Comparison of ENCODE assay signal across 6 cellular contexts in genomic region chr19:1468274-1469199, GRCh38. TPM values are rescaled to one million over a fixed set of nuclear protein-coding genes. Genes with fewer than 3 reads are reported as not detected.
A peak's percentile ranks its signal among the peaks of the same experiment; 100 is the strongest.
DNase-seq lines count a peak whose midpoint lies in the region; ATAC-seq and TF ChIP-seq lines count a peak whose summit lies in the region.

No MANE protein-coding gene starts in this region.

- no peak overlapping the region for H3K27ac Mint-ChIP-seq in CD8-positive, alpha-beta memory T cell

- H3K4me3 Mint-ChIP-seq in CD8-positive, alpha-beta memory T cell = peak overlapping the region in 6 of 7 donors; percentile 41 to 80 (median 52)

- CTCF ChIA-PET in CD8-positive, alpha-beta memory T cell (lab: Charles Lee) = no interaction called here

- peaks cover 22% of the 10 kb centered on the region for H3K27me3 ChIP-seq in CD8-positive, alpha-beta memory T cell (ENCODE audit: insufficient read depth, low read length, poor library complexity, severe bottlenecking)

- no peak overlapping the region for H3K27ac ChIP-seq in CD8-positive, alpha-beta memory T cell (ENCODE audit: low read depth, low read length)
- peak overlapping the region; percentile 49; the same call in 1 of the 2 replicates for H3K27ac ChIP-seq in VCaP

- no peaks in the 10 kb centered on the region for H3K36me3 Mint-ChIP-seq in CD8-positive, alpha-beta memory T cell

- no peaks in the 10 kb centered on the region for H3K9me3 Mint-ChIP-seq in CD8-positive, alpha-beta memory T cell

- H3K27me3 Mint-ChIP-seq in CD8-positive, alpha-beta memory T cell = peaks cover 0 to 2% of the 10 kb centered on the region in 2 donors

- no peaks in the 10 kb centered on the region for H3K36me3 ChIP-seq in CD8-positive, alpha-beta memory T cell (ENCODE audit: insufficient read depth, low read length)

- H3K4me1 ChIP-seq in CD8-positive, alpha-beta memory T cell (ENCODE audit: insufficient read depth, low read length) = peaks cover 30% of the 10 kb centered on the region

- DNase-seq in CD8-positive, alpha-beta memory T cell = no peak
- no peak for DNase-seq in left lobe of liver (ENCODE audit: low spot score)
- no peak for DNase-seq in H4 (ENCODE audit: low spot score)

- TF ChIP-seq CTCF in VCaP (conservative IDR thresholded peaks at IDR 0.05) = peak; percentile 33

- POLR2A ChIA-PET in CD8-positive, alpha-beta memory T cell (lab: Charles Lee) = interaction anchor here (0.6 to 0.7 kb wide), 2 partner anchors 22 to 41 kb away, joined by 3 to 6 read pairs; partner anchors contain the start of gene REEP6

- ATAC-seq in left lobe of liver (peak; percentile 42), GM21528 (IDR thresholded peaks at IDR 0.05; ENCODE audit: low FRiP score, unreplicated experiment) (no peak), GM21423 (IDR thresholded peaks at IDR 0.05; ENCODE audit: unreplicated experiment) (no peak)

- H3K4me3 ChIP-seq in CD8-positive, alpha-beta memory T cell (ENCODE audit: low read length) = no peak overlapping the region

- no peaks in the 10 kb centered on the region for H3K9me3 ChIP-seq in CD8-positive, alpha-beta memory T cell (ENCODE audit: low read length)

- peaks cover 5 to 25% (median 9%) of the 10 kb centered on the region in 3 donors for H3K4me1 Mint-ChIP-seq in CD8-positive, alpha-beta memory T cell

RNA-seq across cellular contexts. Expression of gene C19orf25, which starts 10.5 kb away (rescaled TPM):
- 10 to 100 TPM; 36.9 to 41.4 TPM for total RNA-seq in CD8-positive, alpha-beta memory T cell
- 56.7 TPM for polyA plus RNA-seq in CD8-positive, alpha-beta memory T cell
- total RNA-seq in left lobe of liver = 19.2 TPM
- total RNA-seq in H4 (2014; rRNA removed; shearing (Covaris generic)) = 7.9 and 10.5 TPM in 2 replicates

RNA-seq across cellular contexts. Expression of gene APC2, which starts 18.6 kb away (rescaled TPM):
- total RNA-seq in CD8-positive, alpha-beta memory T cell = under 1 TPM; 0.09 to 0.11 TPM
- polyA plus RNA-seq in CD8-positive, alpha-beta memory T cell = not detected
- total RNA-seq in left lobe of liver = 0.13 TPM
- 0.02 and 1.5 TPM in 2 replicates for total RNA-seq in H4 (2014; rRNA removed; shearing (Covaris generic))

RNA-seq across cellular contexts. Expression of gene PCSK4, which starts 21.6 kb away (rescaled TPM):
- 1 to 10 TPM; 1.0 to 1.3 TPM for total RNA-seq in CD8-positive, alpha-beta memory T cell
- 1.0 TPM for polyA plus RNA-seq in CD8-positive, alpha-beta memory T cell
- total RNA-seq in left lobe of liver = 4.8 TPM
- 0.31 TPM in 1 of 2 replicates, not detected in the other for total RNA-seq in H4 (2014; rRNA removed; shearing (Covaris generic))

RNA-seq across cellular contexts. Expression of gene REEP6, which starts 22.4 kb away (rescaled TPM):
- 1 to 10 TPM; 1.8 to 2.0 TPM for total RNA-seq in CD8-positive, alpha-beta memory T cell
- 4.5 TPM for polyA plus RNA-seq in CD8-positive, alpha-beta memory T cell
- total RNA-seq in left lobe of liver = 118 TPM
- 0.92 and 1.2 TPM in 2 replicates for total RNA-seq in H4 (2014; rRNA removed; shearing (Covaris generic))

RNA-seq across cellular contexts. Expression of gene RPS15, which starts 30.3 kb away (rescaled TPM):
- total RNA-seq in CD8-positive, alpha-beta memory T cell = 1,000 to 10,000 TPM; 1,485 to 1,540 TPM
- polyA plus RNA-seq in CD8-positive, alpha-beta memory T cell = 2,756 TPM
- 410 TPM for total RNA-seq in left lobe of liver
- 1,025 and 1,178 TPM in 2 replicates for total RNA-seq in H4 (2014; rRNA removed; shearing (Covaris generic))
